ENCODE assay signal across 8 cellular contexts in genomic region chr17:35587074-35587961, GRCh38. TPM values are rescaled to one million over a fixed set of nuclear protein-coding genes. Genes with fewer than 3 reads are reported as not detected.
A peak's percentile ranks its signal among the peaks of the same experiment; 100 is the strongest.
DNase-seq lines count a peak whose midpoint lies in the region; ATAC-seq, FAIRE-seq and TF ChIP-seq lines count a peak whose summit lies in the region.

Gene AP2B1, plus strand, starts transcription at chr17:35587322. Its CDS starts 6,709 bp downstream, at chr17:35594031.

- TF ChIP-seq CTCF in pancreas (IDR thresholded peaks at IDR 0.05) = no peak
- no peak for TF ChIP-seq CTCF in tibial artery (IDR thresholded peaks at IDR 0.05)

- H3K4me3 ChIP-seq in pancreas = peak within 1 kb of the TSS; percentile 33 to 83 (median 70)
- H3K4me3 ChIP-seq in tibial artery = peak within 1 kb of the TSS; percentile 75 to 78

- H3K36me3 ChIP-seq in pancreas (no peaks in the 10 kb centered on the region), tibial artery (no peaks in the 10 kb centered on the region)

- peak; percentile 96 to 98 (median 96) for DNase-seq in NCI-H1417 (lab: John Stamatoyannopoulos, UW)
- peak; percentile 77 to 94 for DNase-seq in SW 1271 (lab: John Stamatoyannopoulos, UW)
- peak; percentile 91 for DNase-seq in activated naive CD8-positive, alpha-beta T cell treated with anti-CD3 and anti-CD28 coated beads, Interleukin-2, amount 50 U/mL, for 16 hours (ENCODE audit: low read depth, low spot score)
- peak; percentile 97 for DNase-seq in Right ventricle myocardium superior
- peak; percentile 86 to 96 (median 94) for DNase-seq in pancreas
- DNase-seq in tibial artery = peak; percentile 91 to 97

- ATAC-seq in HG02678 (IDR thresholded peaks at IDR 0.05; ENCODE audit: unreplicated experiment) (peak; percentile 92), Right ventricle myocardium superior (ENCODE audit: poor library complexity) (peak; percentile 95), pancreas (peak; percentile 94 to 96 (median 96))

- intact Hi-C loops in Right ventricle myocardium superior (cut with DNase I) (no loop called here), pancreas (cut with DNase I) (no loop called here), tibial artery (cut with DNase I; ENCODE audit: low total_unique reads) (loop anchor here (10.0 kb wide), 1 partner anchor 227 kb away; no protein-coding TSS in a partner anchor)

- H3K27me3 ChIP-seq in pancreas (no peaks in the 10 kb centered on the region), tibial artery (peaks cover 0 to 2% of the 10 kb centered on the region in 2 donors)

- peak; percentile 51 for FAIRE-seq in pancreas (lab: Jason Lieb, UNC)

- 0 to 1% methylated on average over 46 to 50 of the region's 50 CpGs for WGBS in pancreas, 2 donors

- H3K9me3 ChIP-seq in pancreas (no peaks in the 10 kb centered on the region), tibial artery (no peaks in the 10 kb centered on the region)

- peak; percentile 47 for TF ChIP-seq POLR2A in GM10847 (IDR thresholded peaks at IDR 0.05; ENCODE audit: extremely low read depth, insufficient read length)

- H3K27ac ChIP-seq in pancreas (peak within 1 kb of the TSS; percentile 72 to 91 (median 78)), tibial artery (peak within 1 kb of the TSS; percentile 89 to 91)

- H3K4me1 ChIP-seq in pancreas (peaks cover 13 to 20% (median 14%) of the 10 kb centered on the region in 3 donors), tibial artery (peaks cover 0 to 29% (median 17%) of the 10 kb centered on the region in 4 donors)

RNA-seq across cellular contexts. Expression of gene AP2B1, which starts in this region (rescaled TPM):
- total RNA-seq in Right ventricle myocardium superior (112 TPM), pancreas (10 to 100 TPM; 32.6 to 83.2 (median 52.4) TPM)
- 10 to 100 TPM; 21.2 to 26.6 TPM for polyA plus RNA-seq in pancreas

Comparison
In these comparisons a context has a peak if more than half of its experiments do, and no peak if none do; other contexts are left out.
1. Peak in every context shown above with its lines: DNase-seq, ATAC-seq, H3K4me3 ChIP-seq and H3K27ac ChIP-seq.